Comparison of ENCODE assay signal across 7 cellular contexts in genomic region chr9:33523397-33524296, GRCh38. TPM values are rescaled to one million over a fixed set of nuclear protein-coding genes. Genes with fewer than 3 reads are reported as not detected.
A peak's percentile ranks its signal among the peaks of the same experiment; 100 is the strongest.
DNase-seq lines count a peak whose midpoint lies in the region; ATAC-seq, FAIRE-seq and TF ChIP-seq lines count a peak whose summit lies in the region.
"Not testable (repeated sequence)": the region's sequence is repeated elsewhere in the genome, so short reads cannot be mapped to it uniquely, and the experiment has no call there.

Gene ANKRD18B, plus strand, starts transcription at chr9:33524251. Its CDS starts 239 bp downstream, at chr9:33524490.

- H3K27me3 ChIP-seq in dorsolateral prefrontal cortex = peaks cover 0 to 38% (median 4%) of the 10 kb centered on the region in 45 donors
- not testable (repeated sequence) for H3K27me3 ChIP-seq in keratinocyte (ENCODE audit: control insufficient read depth, extremely low read depth, insufficient read depth, low read length)

- H3K36me3 ChIP-seq in keratinocyte (ENCODE audit: control insufficient read depth in 2 of 2, extremely low read depth in 1 of 2, insufficient read depth in 2 of 2, low read length in 2 of 2) = not testable (repeated sequence)

- H3K9me1 ChIP-seq in keratinocyte (ENCODE audit: control insufficient read depth, extremely low read depth, insufficient read depth, low read length) = not testable (repeated sequence)

- H3K4me3 ChIP-seq in dorsolateral prefrontal cortex = peak within 1 kb of the TSS; percentile 35 to 70 (median 55)
- peak within 1 kb of the TSS; percentile 72 to 79 (median 73) for H3K4me3 ChIP-seq in keratinocyte (ENCODE audit: control insufficient read depth in 2 of 3, extremely low read depth in 1 of 3, insufficient read depth in 2 of 3, low read depth in 1 of 3, low read length in 3 of 3)

- dilution Hi-C loops in keratinocyte (cut with MboI; ENCODE audit: extremely low pct_ligation_motif_present, low sequenced_read_pairs) = not testable (repeated sequence)

- TF ChIP-seq CTCF in dorsolateral prefrontal cortex (IDR thresholded peaks at IDR 0.05 in 54 of 56, conservative IDR thresholded peaks at IDR 0.05 in 2 of 56; ENCODE audit: low read depth in 1 of 56, partially characterized antibody in 56 of 56) (peak in 8 of 56 donors; percentile 6 to 37 (median 14)), keratinocyte (optimal IDR thresholded peaks at IDR 0.05 in 1 of 3, IDR thresholded peaks at IDR 0.05 in 1 of 3, conservative IDR thresholded peaks at IDR 0.05 in 1 of 3; ENCODE audit: extremely low read depth in 1 of 3, insufficient read depth in 2 of 3, low read length in 3 of 3) (peak in 2 of 3 experiments; percentile 6 to 56)

- H3K4me2 ChIP-seq in keratinocyte (ENCODE audit: control insufficient read depth, extremely low read depth, insufficient read depth, low read depth, low read length) = peak within 1 kb of the TSS; percentile 75

- not testable (repeated sequence) for H3K79me2 ChIP-seq in keratinocyte (ENCODE audit: control insufficient read depth, insufficient read depth, low read length)

- DNase-seq in GM03348 (ENCODE audit: low spot score) (peak; percentile 55), MV-4-11 (lab: John Stamatoyannopoulos, UW) (peak; percentile 85), RPMI7951 (ENCODE audit: low read depth) (peak; percentile 53), activated T-cell treated with anti-CD3 and anti-CD28 coated beads for 24 hours (ENCODE audit: low read depth) (peak; percentile 25), dorsolateral prefrontal cortex (peak in 9 of 10 donors; percentile 26 to 71 (median 54))
- not testable (repeated sequence) for DNase-seq in keratinocyte (ENCODE audit: low read depth, low spot score); sciatic nerve (ENCODE audit: low spot score)

- H3K9ac ChIP-seq in keratinocyte (ENCODE audit: control insufficient read depth, extremely low read depth, insufficient read depth, low read length) = peak within 1 kb of the TSS; percentile 89

- intact Hi-C loops in dorsolateral prefrontal cortex (cut with DNase I); sciatic nerve (cut with DNase I): not testable (repeated sequence)

- H4K20me1 ChIP-seq in keratinocyte (ENCODE audit: control insufficient read depth, extremely low read depth, insufficient read depth, low read length) = not testable (repeated sequence)

- H3K9me3 ChIP-seq in keratinocyte (ENCODE audit: control insufficient read depth, low read depth, low read length) = not testable (repeated sequence)

- H3K27ac ChIP-seq in dorsolateral prefrontal cortex (peak within 1 kb of the TSS in 46 of 59 donors; percentile 2 to 89 (median 66)), keratinocyte (ENCODE audit: control insufficient read depth, insufficient read depth, low read length) (peak within 1 kb of the TSS; percentile 76)

- peak within 1 kb of the TSS; percentile 89 for H2AFZ ChIP-seq in keratinocyte (ENCODE audit: control insufficient read depth, low read length)

- not testable (repeated sequence) for H3K4me1 ChIP-seq in keratinocyte (ENCODE audit: control insufficient read depth, extremely low read depth, insufficient read depth, low read length)

- not testable (repeated sequence) for FAIRE-seq in keratinocyte (lab: Jason Lieb, UNC)

- ATAC-seq in sciatic nerve = peak; percentile 51

RNA-seq across cellular contexts. Expression of gene ANKRD18B, which starts in this region (rescaled TPM):
- total RNA-seq in RPMI7951 (2014; rRNA removed; shearing (Covaris generic)) = not detected in 2 replicates
- total RNA-seq in dorsolateral prefrontal cortex (10 to 100 TPM in 106 of 120 experiments, 1 to 10 TPM in 14; 4.7 to 35.0 (median 16.9) TPM), sciatic nerve (1.2 TPM)
- polyA plus RNA-seq in keratinocyte = 1.1 to 16.9 TPM (median 2.9 TPM) in 3 replicates
- polyA plus RNA-seq in keratinocyte (2011; ENCODE audit: low read depth) = 9.1 TPM
- polyA plus RNA-seq in keratinocyte (2011; cell fraction: cytosol; rRNA removed) = 1.2 and 20.5 TPM in 2 replicates
- polyA plus RNA-seq in keratinocyte (2011; cell fraction: nucleus; rRNA removed) = 9.4 and 15.1 TPM in 2 replicates
- 4.1 and 5.1 TPM in 2 replicates for polyA plus RNA-seq in keratinocyte (2012; ENCODE audit: low replicate concordance)
- polyA minus RNA-seq in keratinocyte = 0.49 to 5.2 TPM (median 1.2 TPM) in 3 replicates
- polyA minus RNA-seq in keratinocyte (2011; cell fraction: cytosol; rRNA and poly(A)+ RNA removed) = 1.3 TPM
- 4.1 and 7.8 TPM in 2 replicates for polyA minus RNA-seq in keratinocyte (2011; cell fraction: nucleus; rRNA and poly(A)+ RNA removed)

Comparison
In these comparisons a context has a peak if more than half of its experiments do, and no peak if none do; other contexts are left out.
1. Peak in DNase-seq in RPMI7951; RNA of the gene not detected or under 1 TPM.